1 cellular context compared by ENCODE assay signal in the genomic region with DNA sequence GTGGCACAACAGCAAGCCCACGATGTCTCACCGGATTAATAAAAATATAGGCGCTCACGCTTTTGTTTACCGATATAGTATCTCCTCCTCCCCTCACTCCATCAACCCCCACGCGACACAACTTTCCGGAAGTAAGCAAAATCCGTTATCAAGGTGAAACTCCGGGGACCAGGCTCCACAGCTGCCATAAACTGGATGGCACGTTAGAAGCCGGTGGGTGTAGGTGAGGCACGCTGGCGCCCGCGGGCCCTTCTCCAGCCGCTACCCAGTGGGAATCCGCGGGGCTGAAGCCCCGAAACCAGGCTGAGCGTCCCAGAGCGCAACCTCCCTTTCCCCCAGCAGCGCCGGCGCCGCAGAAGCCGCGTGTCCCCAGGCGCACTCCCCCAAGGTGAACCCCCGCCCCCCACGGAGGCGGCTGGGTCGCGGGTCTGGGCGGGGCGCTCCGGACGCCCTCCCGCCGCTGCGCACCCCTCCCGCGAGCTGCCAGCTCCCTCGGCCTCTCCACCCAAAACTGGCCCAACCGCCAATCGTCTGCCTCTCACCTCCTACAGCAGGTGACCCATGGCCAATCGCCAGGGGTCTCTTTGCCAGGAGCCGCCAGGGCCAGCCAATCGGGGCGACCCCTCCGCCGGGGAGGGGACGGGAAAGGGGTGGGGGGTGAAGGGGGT.
A peak's percentile ranks its signal among the peaks of the same experiment; 100 is the strongest.
TF ChIP-seq lines count a peak whose summit lies in the region.

No MANE protein-coding gene starts in this region.

TF ChIP-seq in K562, 482 proteins besides CTCF, POLR2A, EP300 and RAD21 (continued from another document and continues in another):
- TF ChIP-seq, protein P1, sequence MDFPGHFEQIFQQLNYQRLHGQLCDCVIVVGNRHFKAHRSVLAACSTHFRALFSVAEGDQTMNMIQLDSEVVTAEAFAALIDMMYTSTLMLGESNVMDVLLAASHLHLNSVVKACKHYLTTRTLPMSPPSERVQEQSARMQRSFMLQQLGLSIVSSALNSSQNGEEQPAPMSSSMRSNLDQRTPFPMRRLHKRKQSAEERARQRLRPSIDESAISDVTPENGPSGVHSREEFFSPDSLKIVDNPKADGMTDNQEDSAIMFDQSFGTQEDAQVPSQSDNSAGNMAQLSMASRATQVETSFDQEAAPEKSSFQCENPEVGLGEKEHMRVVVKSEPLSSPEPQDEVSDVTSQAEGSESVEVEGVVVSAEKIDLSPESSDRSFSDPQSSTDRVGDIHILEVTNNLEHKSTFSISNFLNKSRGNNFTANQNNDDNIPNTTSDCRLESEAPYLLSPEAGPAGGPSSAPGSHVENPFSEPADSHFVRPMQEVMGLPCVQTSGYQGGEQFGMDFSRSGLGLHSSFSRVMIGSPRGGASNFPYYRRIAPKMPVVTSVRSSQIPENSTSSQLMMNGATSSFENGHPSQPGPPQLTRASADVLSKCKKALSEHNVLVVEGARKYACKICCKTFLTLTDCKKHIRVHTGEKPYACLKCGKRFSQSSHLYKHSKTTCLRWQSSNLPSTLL (IDR thresholded peaks at IDR 0.05) = no peak
- TF ChIP-seq BRD4 (IDR thresholded peaks at IDR 0.05) (peak; percentile 22; the same call in 1 of the 2 replicates), JUN (IDR thresholded peaks at IDR 0.05; ENCODE audit: borderline replicate concordance, low read depth, low read length) (no peak; the same call in 1 of the 2 replicates), JUN (CRISPR knock-in tag; IDR thresholded peaks at IDR 0.05; ENCODE audit: borderline replicate concordance) (no peak; the same call in 1 of the 2 replicates), ARHGAP35 (IDR thresholded peaks at IDR 0.05; ENCODE audit: partially characterized antibody) (no peak), RBM22 (IDR thresholded peaks at IDR 0.05; ENCODE audit: low read depth, low read length, poor library complexity, severe bottlenecking) (no peak), MYBL2 (IDR thresholded peaks at IDR 0.05; ENCODE audit: low read depth) (no peak), MYBL2 (CRISPR knock-in tag; IDR thresholded peaks at IDR 0.05; ENCODE audit: borderline replicate concordance) (no peak), NFIX (CRISPR knock-in tag; IDR thresholded peaks at IDR 0.05; ENCODE audit: low read depth) (no peak), ZKSCAN8 (CRISPR knock-in tag; IDR thresholded peaks at IDR 0.05) (no peak), HNRNPUL1 (IDR thresholded peaks at IDR 0.05; ENCODE audit: low read length) (no peak), XRCC3 (IDR thresholded peaks at IDR 0.05) (no peak), CCNT2 (IDR thresholded peaks at IDR 0.05; ENCODE audit: borderline replicate concordance, extremely low read depth, insufficient read length, low read depth, low read length) (peak; percentile 97), ZNF347 (CRISPR knock-in tag; IDR thresholded peaks at IDR 0.05; ENCODE audit: low read depth) (no peak), NFATC3 (IDR thresholded peaks at IDR 0.05) (no peak), BRD9 (IDR thresholded peaks at IDR 0.05; ENCODE audit: low read depth, partially characterized antibody) (peak; percentile 58), ADNP (tag; IDR thresholded peaks at IDR 0.05) (no peak), SMAD3 (CRISPR knock-in tag; conservative IDR thresholded peaks at IDR 0.05) (no peak), DIDO1 (tag; IDR thresholded peaks at IDR 0.05; ENCODE audit: low read depth) (no peak), ETV5 (CRISPR knock-in tag; IDR thresholded peaks at IDR 0.05; ENCODE audit: low read depth) (peak; percentile 53; the same call in 1 of the 2 replicates), MTA2 (IDR thresholded peaks at IDR 0.05; ENCODE audit: low read depth) (no peak), RBM25 (IDR thresholded peaks at IDR 0.05; ENCODE audit: low read depth, low read length, severe bottlenecking) (peak; percentile 98), MTF1 (CRISPR knock-in tag; IDR thresholded peaks at IDR 0.05; ENCODE audit: borderline replicate concordance) (no peak), HMG20A (CRISPR knock-in tag; conservative IDR thresholded peaks at IDR 0.05) (no peak), TOE1 (IDR thresholded peaks at IDR 0.05; ENCODE audit: borderline replicate concordance) (no peak; the same call in 1 of the 2 replicates), TOE1 (CRISPR knock-in tag; IDR thresholded peaks at IDR 0.05; ENCODE audit: borderline replicate concordance, low read depth) (no peak), FOS (IDR thresholded peaks at IDR 0.05; ENCODE audit: extremely low read depth, insufficient read length) (peak; percentile 94), NR4A1 (CRISPR knock-in tag; IDR thresholded peaks at IDR 0.05) (no peak), NR4A1 (tag; IDR thresholded peaks at IDR 0.05) (no peak), RBM15 (IDR thresholded peaks at IDR 0.05; ENCODE audit: insufficient read depth, low read length) (no peak), NEUROD1 (IDR thresholded peaks at IDR 0.05; ENCODE audit: borderline replicate concordance, low read depth, low read length, partially characterized antibody) (peak; percentile 92), C11orf30 (IDR thresholded peaks at IDR 0.05; ENCODE audit: low read depth) (no peak), ZNF212 (CRISPR knock-in tag; IDR thresholded peaks at IDR 0.05) (no peak), ZNF668 (CRISPR knock-in tag; IDR thresholded peaks at IDR 0.05) (no peak), PHF8 (IDR thresholded peaks at IDR 0.05; ENCODE audit: borderline replicate concordance, low read length) (peak; percentile 82), ZFP36 (IDR thresholded peaks at IDR 0.05; ENCODE audit: low read depth, low read length, partially characterized antibody) (no peak), ZNF57 (CRISPR knock-in tag; IDR thresholded peaks at IDR 0.05) (no peak)
- TF ChIP-seq, protein P2, sequence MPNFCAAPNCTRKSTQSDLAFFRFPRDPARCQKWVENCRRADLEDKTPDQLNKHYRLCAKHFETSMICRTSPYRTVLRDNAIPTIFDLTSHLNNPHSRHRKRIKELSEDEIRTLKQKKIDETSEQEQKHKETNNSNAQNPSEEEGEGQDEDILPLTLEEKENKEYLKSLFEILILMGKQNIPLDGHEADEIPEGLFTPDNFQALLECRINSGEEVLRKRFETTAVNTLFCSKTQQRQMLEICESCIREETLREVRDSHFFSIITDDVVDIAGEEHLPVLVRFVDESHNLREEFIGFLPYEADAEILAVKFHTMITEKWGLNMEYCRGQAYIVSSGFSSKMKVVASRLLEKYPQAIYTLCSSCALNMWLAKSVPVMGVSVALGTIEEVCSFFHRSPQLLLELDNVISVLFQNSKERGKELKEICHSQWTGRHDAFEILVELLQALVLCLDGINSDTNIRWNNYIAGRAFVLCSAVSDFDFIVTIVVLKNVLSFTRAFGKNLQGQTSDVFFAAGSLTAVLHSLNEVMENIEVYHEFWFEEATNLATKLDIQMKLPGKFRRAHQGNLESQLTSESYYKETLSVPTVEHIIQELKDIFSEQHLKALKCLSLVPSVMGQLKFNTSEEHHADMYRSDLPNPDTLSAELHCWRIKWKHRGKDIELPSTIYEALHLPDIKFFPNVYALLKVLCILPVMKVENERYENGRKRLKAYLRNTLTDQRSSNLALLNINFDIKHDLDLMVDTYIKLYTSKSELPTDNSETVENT (CRISPR knock-in tag; IDR thresholded peaks at IDR 0.05) = peak; percentile 88; the same call in 1 of the 2 replicates
- TF ChIP-seq, protein P3, sequence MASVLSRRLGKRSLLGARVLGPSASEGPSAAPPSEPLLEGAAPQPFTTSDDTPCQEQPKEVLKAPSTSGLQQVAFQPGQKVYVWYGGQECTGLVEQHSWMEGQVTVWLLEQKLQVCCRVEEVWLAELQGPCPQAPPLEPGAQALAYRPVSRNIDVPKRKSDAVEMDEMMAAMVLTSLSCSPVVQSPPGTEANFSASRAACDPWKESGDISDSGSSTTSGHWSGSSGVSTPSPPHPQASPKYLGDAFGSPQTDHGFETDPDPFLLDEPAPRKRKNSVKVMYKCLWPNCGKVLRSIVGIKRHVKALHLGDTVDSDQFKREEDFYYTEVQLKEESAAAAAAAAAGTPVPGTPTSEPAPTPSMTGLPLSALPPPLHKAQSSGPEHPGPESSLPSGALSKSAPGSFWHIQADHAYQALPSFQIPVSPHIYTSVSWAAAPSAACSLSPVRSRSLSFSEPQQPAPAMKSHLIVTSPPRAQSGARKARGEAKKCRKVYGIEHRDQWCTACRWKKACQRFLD (CRISPR knock-in tag; IDR thresholded peaks at IDR 0.05) = peak; percentile 43; the same call in 1 of the 2 replicates
- TF ChIP-seq, protein P4, sequence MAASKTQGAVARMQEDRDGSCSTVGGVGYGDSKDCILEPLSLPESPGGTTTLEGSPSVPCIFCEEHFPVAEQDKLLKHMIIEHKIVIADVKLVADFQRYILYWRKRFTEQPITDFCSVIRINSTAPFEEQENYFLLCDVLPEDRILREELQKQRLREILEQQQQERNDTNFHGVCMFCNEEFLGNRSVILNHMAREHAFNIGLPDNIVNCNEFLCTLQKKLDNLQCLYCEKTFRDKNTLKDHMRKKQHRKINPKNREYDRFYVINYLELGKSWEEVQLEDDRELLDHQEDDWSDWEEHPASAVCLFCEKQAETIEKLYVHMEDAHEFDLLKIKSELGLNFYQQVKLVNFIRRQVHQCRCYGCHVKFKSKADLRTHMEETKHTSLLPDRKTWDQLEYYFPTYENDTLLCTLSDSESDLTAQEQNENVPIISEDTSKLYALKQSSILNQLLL (CRISPR knock-in tag; IDR thresholded peaks at IDR 0.05; ENCODE audit: borderline replicate concordance) = no peak
- TF ChIP-seq, protein P5, sequence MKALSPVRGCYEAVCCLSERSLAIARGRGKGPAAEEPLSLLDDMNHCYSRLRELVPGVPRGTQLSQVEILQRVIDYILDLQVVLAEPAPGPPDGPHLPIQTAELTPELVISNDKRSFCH (CRISPR knock-in tag; IDR thresholded peaks at IDR 0.05) = no peak
- TF ChIP-seq, protein P5 (tag; IDR thresholded peaks at IDR 0.05) = peak; percentile 72; the same call in 1 of the 2 replicates
- TF ChIP-seq, protein P6, sequence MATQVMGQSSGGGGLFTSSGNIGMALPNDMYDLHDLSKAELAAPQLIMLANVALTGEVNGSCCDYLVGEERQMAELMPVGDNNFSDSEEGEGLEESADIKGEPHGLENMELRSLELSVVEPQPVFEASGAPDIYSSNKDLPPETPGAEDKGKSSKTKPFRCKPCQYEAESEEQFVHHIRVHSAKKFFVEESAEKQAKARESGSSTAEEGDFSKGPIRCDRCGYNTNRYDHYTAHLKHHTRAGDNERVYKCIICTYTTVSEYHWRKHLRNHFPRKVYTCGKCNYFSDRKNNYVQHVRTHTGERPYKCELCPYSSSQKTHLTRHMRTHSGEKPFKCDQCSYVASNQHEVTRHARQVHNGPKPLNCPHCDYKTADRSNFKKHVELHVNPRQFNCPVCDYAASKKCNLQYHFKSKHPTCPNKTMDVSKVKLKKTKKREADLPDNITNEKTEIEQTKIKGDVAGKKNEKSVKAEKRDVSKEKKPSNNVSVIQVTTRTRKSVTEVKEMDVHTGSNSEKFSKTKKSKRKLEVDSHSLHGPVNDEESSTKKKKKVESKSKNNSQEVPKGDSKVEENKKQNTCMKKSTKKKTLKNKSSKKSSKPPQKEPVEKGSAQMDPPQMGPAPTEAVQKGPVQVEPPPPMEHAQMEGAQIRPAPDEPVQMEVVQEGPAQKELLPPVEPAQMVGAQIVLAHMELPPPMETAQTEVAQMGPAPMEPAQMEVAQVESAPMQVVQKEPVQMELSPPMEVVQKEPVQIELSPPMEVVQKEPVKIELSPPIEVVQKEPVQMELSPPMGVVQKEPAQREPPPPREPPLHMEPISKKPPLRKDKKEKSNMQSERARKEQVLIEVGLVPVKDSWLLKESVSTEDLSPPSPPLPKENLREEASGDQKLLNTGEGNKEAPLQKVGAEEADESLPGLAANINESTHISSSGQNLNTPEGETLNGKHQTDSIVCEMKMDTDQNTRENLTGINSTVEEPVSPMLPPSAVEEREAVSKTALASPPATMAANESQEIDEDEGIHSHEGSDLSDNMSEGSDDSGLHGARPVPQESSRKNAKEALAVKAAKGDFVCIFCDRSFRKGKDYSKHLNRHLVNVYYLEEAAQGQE (CRISPR knock-in tag; IDR thresholded peaks at IDR 0.05; ENCODE audit: low read depth) = peak; percentile 28; the same call in 1 of the 2 replicates
- TF ChIP-seq, protein P7, sequence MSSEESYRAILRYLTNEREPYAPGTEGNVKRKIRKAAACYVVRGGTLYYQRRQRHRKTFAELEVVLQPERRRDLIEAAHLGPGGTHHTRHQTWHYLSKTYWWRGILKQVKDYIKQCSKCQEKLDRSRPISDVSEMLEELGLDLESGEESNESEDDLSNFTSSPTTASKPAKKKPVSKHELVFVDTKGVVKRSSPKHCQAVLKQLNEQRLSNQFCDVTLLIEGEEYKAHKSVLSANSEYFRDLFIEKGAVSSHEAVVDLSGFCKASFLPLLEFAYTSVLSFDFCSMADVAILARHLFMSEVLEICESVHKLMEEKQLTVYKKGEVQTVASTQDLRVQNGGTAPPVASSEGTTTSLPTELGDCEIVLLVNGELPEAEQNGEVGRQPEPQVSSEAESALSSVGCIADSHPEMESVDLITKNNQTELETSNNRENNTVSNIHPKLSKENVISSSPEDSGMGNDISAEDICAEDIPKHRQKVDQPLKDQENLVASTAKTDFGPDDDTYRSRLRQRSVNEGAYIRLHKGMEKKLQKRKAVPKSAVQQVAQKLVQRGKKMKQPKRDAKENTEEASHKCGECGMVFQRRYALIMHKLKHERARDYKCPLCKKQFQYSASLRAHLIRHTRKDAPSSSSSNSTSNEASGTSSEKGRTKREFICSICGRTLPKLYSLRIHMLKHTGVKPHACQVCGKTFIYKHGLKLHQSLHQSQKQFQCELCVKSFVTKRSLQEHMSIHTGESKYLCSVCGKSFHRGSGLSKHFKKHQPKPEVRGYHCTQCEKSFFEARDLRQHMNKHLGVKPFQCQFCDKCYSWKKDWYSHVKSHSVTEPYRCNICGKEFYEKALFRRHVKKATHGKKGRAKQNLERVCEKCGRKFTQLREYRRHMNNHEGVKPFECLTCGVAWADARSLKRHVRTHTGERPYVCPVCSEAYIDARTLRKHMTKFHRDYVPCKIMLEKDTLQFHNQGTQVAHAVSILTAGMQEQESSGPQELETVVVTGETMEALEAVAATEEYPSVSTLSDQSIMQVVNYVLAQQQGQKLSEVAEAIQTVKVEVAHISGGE (CRISPR knock-in tag; IDR thresholded peaks at IDR 0.05) = peak in 1 of 3 experiments; percentile 68; a peak in 1 of 6 replicates
- TF ChIP-seq, protein P8, sequence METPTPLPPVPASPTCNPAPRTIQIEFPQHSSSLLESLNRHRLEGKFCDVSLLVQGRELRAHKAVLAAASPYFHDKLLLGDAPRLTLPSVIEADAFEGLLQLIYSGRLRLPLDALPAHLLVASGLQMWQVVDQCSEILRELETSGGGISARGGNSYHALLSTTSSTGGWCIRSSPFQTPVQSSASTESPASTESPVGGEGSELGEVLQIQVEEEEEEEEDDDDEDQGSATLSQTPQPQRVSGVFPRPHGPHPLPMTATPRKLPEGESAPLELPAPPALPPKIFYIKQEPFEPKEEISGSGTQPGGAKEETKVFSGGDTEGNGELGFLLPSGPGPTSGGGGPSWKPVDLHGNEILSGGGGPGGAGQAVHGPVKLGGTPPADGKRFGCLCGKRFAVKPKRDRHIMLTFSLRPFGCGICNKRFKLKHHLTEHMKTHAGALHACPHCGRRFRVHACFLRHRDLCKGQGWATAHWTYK (CRISPR knock-in tag; IDR thresholded peaks at IDR 0.05) = 0 out of 2 replicates have a peak, but pooled peaks have one; percentile 58
- TF ChIP-seq, protein P9, sequence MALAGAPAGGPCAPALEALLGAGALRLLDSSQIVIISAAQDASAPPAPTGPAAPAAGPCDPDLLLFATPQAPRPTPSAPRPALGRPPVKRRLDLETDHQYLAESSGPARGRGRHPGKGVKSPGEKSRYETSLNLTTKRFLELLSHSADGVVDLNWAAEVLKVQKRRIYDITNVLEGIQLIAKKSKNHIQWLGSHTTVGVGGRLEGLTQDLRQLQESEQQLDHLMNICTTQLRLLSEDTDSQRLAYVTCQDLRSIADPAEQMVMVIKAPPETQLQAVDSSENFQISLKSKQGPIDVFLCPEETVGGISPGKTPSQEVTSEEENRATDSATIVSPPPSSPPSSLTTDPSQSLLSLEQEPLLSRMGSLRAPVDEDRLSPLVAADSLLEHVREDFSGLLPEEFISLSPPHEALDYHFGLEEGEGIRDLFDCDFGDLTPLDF (CRISPR knock-in tag; IDR thresholded peaks at IDR 0.05) = no peak
